Comparison of ENCODE assay signal across 11 cellular contexts in the genomic region with DNA sequence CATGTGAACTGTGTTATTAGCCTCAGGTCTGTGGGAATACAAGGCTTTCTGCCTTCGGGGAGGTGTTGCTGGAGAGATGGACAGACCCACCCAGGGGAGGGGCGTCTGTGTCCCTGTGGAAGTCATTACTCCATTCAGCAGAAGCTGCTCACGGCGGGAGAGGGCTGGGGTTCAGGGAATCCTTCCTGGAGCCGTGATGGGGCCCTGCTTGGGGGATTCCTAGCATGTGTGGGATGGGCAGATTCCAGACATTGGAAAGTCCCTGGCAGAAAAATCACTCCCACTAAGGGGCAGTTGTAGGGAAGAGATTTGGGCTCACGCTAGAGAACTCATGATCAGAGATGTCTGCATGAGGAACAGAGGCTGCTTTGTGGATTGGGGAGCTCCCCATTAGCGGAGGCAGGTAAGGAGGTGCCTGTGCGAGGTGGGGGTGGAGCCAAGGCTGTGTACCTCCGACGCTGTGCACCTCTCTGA. TPM values are rescaled to one million over a fixed set of nuclear protein-coding genes. Genes with fewer than 3 reads are reported as not detected.
DNase-seq lines count a peak whose midpoint lies in the region; ATAC-seq and TF ChIP-seq lines count a peak whose summit lies in the region.
"Had no signal": no experiment of that assay in that cellular context is flagged by ENCODE, and none has a peak within 500 bp of the region (broad histone marks: within the 10 kb centered on the region; RNA-seq: fewer than 3 reads in every experiment).

No MANE protein-coding gene starts in this region.

- H3K56ac ChIP-seq in IMR-90 (ENCODE audit: extremely low read depth, insufficient read depth, low read length): no peak overlapping the region

- H2BK120ac ChIP-seq in IMR-90 (ENCODE audit: low read depth, low read length): peak overlapping the region; percentile 16; the same call in 1 of the 2 replicates

- H3K4me3 ChIP-seq in IMR-90 (ENCODE audit: insufficient read depth, low read depth, low read length) (no peak overlapping the region), coronary artery (peak overlapping the region; percentile 19), left lung (no peak overlapping the region)

- no peak overlapping the region for H4K5ac ChIP-seq in IMR-90 (ENCODE audit: low read depth, low read length)

- H3K27ac ChIP-seq in IMR-90 (ENCODE audit: insufficient read depth, low read length): no peak overlapping the region
- H3K27ac ChIP-seq in coronary artery: peak overlapping the region; percentile 91 to 95
- no peak overlapping the region for H3K27ac ChIP-seq in left lung
- no peak overlapping the region for H3K27ac ChIP-seq in RWPE1

- H3K23ac ChIP-seq in IMR-90 (ENCODE audit: low read depth, low read length): no peak overlapping the region; the same call in 1 of the 2 replicates

- 0 out of 2 replicates have a peak overlapping the region, but pooled peaks have one; percentile 15 for H3K4ac ChIP-seq in IMR-90 (ENCODE audit: low read depth, low read length)

- POLR2A ChIA-PET in IMR-90 (lab: Charles Lee; ENCODE audit: unreplicated experiment) (no interaction called here), RWPE1 (lab: Yijun Ruan, JAX; ENCODE audit: low non-redundant PET) (no interaction called here)

- dilution Hi-C loops in IMR-90 (cut with HindIII; ENCODE audit: low sequenced_read_pairs, unreplicated experiment): no loop called here

- ATAC-seq in IMR-90 (ENCODE audit: low read depth): peak; percentile 82
- ATAC-seq in left lung: peak; percentile 35
- no peak for ATAC-seq in HG03196 (IDR thresholded peaks at IDR 0.05; ENCODE audit: unreplicated experiment)
- ATAC-seq in HG02852 (IDR thresholded peaks at IDR 0.05; ENCODE audit: unreplicated experiment): no peak

- H3K36me3 ChIP-seq in IMR-90 (ENCODE audit: control insufficient read depth, insufficient read depth, low read length) (no peaks in the 10 kb centered on the region), left lung (no peaks in the 10 kb centered on the region)

- no peak overlapping the region for H2BK5ac ChIP-seq in IMR-90 (ENCODE audit: low read depth, low read length, poor library complexity, severe bottlenecking)

- H3K9ac ChIP-seq in IMR-90 (ENCODE audit: low read depth, low read length): no peak overlapping the region

- DNase-seq in IMR-90 (peak; percentile 85), coronary artery (ENCODE audit: low spot score) (no peak), left lung (no peak), stromal cell of bone marrow (ENCODE audit: low read depth) (peak; percentile 45), RWPE1 (ENCODE audit: low spot score) (no peak), NAMALWA (ENCODE audit: low spot score) (no peak)
- DNase-seq: cortex of kidney; stimulated activated CD4-positive, alpha-beta T cell treated with anti-CD3 and anti-CD28 coated beads, Interleukin-15, amount 100 ng/mL, for 24 hours had no signal

- no peak for TF ChIP-seq RAD21 in IMR-90 (IDR thresholded peaks at IDR 0.05; ENCODE audit: low read length)

- no TSS peak for BruUV-seq in IMR-90 (replicated peaks; lab: Mats Ljungman, UMichigan)

- H3K14ac ChIP-seq in IMR-90 (replicated peaks; ENCODE audit: low read depth, low read length): peak overlapping the region; percentile 37

- TF ChIP-seq CTCF in IMR-90 (conservative IDR thresholded peaks at IDR 0.05; ENCODE audit: low read depth, low read length) (no peak), coronary artery (IDR thresholded peaks at IDR 0.05) (no peak), left lung (IDR thresholded peaks at IDR 0.05) (no peak), RWPE1 (conservative IDR thresholded peaks at IDR 0.05; ENCODE audit: low read depth) (no peak)

- H2BK20ac ChIP-seq in IMR-90 (ENCODE audit: low read depth, low read length): peak overlapping the region; percentile 34; the same call in 1 of the 2 replicates

- H3K4me2 ChIP-seq in IMR-90 (ENCODE audit: low read depth, low read length): peak overlapping the region; percentile 16; the same call in 1 of the 2 replicates

- in situ Hi-C loops in IMR-90 (cut with MboI; ENCODE audit: low sequenced_read_pairs): loop anchor here (5.0 kb wide), 1 partner anchor 42 kb away; no protein-coding TSS in a partner anchor

- H4K8ac ChIP-seq in IMR-90 (ENCODE audit: low read depth in 2 of 2, low read length in 2 of 2): peak overlapping the region in 1 of 2 experiments; percentile 77; a peak in 1 of 4 replicates

- H4K91ac ChIP-seq in IMR-90 (ENCODE audit: insufficient read depth, low read depth, low read length): no peak overlapping the region

- no peaks in the 10 kb centered on the region for H3K79me1 ChIP-seq in IMR-90 (ENCODE audit: low read depth in 1 of 2, low read length in 2 of 2)

- H2AK9ac ChIP-seq in IMR-90 (replicated peaks; ENCODE audit: low read depth, low read length, poor library complexity): peak overlapping the region; percentile 84

- 14% methylated on average over 1 of the region's 10 CpGs; no CpG with 5 or more reads in 1 of the 2 experiments for WGBS in IMR-90 (ENCODE audit: extremely low coverage in 2 of 2, insufficient read length in 1 of 2), 2 experiments

- H2AK5ac ChIP-seq in IMR-90 (ENCODE audit: low read depth, low read length): peak overlapping the region; percentile 81; the same call in 1 of the 2 replicates

- no peaks in the 10 kb centered on the region for H4K20me1 ChIP-seq in IMR-90 (ENCODE audit: insufficient read depth, low read length)

- TF ChIP-seq POLR2A in IMR-90 (IDR thresholded peaks at IDR 0.05; ENCODE audit: low read depth, low read length): no peak

- H3K9me3 ChIP-seq in IMR-90 (ENCODE audit: control insufficient read depth, insufficient read depth, low read length) (no peaks in the 10 kb centered on the region), left lung (no peaks in the 10 kb centered on the region)

- H2BK15ac ChIP-seq in IMR-90 (ENCODE audit: low read depth, low read length): peak overlapping the region; percentile 71; the same call in 1 of the 3 replicates

- peak overlapping the region; percentile 87 for H2AFZ ChIP-seq in IMR-90 (replicated peaks; ENCODE audit: low read length, poor library complexity)

- intact Hi-C loops in IMR-90 (cut with micrococcal nuclease) (loop anchor here (5.0 kb wide), 1 partner anchor 47 kb away; no protein-coding TSS in a partner anchor), left lung (cut with DNase I) (no loop called here)

- CTCF ChIA-PET in IMR-90 (lab: Yijun Ruan, JAX) (no interaction called here), RWPE1 (lab: Yijun Ruan, JAX) (interaction anchor here (0.5 kb wide), 1 partner anchor 1137 kb away, joined by 3 read pairs; no protein-coding TSS in a partner anchor)

- H3K9me1 ChIP-seq in IMR-90 (ENCODE audit: insufficient read depth, low read length): no peaks in the 10 kb centered on the region; the same call in 1 of the 2 replicates

- no peaks in the 10 kb centered on the region; the same call in 1 of the 2 replicates for H3K27me3 ChIP-seq in IMR-90 (ENCODE audit: control insufficient read depth, insufficient read depth, low read length)
- no peaks in the 10 kb centered on the region for H3K27me3 ChIP-seq in left lung

- H3K4me1 ChIP-seq in IMR-90 (ENCODE audit: control insufficient read depth, insufficient read depth, low read length) (peaks cover 8% of the 10 kb centered on the region), left lung (peaks cover 5 to 16% of the 10 kb centered on the region in 2 donors)

- no peak overlapping the region for H3K18ac ChIP-seq in IMR-90 (ENCODE audit: low read depth, low read length)

TF ChIP-seq in IMR-90, 13 proteins besides CTCF, POLR2A, EP300 and RAD21:
- no peak for TF ChIP-seq MXI1 (IDR thresholded peaks at IDR 0.05; ENCODE audit: borderline replicate concordance, low read depth, low read length)
- TF ChIP-seq, protein P1, sequence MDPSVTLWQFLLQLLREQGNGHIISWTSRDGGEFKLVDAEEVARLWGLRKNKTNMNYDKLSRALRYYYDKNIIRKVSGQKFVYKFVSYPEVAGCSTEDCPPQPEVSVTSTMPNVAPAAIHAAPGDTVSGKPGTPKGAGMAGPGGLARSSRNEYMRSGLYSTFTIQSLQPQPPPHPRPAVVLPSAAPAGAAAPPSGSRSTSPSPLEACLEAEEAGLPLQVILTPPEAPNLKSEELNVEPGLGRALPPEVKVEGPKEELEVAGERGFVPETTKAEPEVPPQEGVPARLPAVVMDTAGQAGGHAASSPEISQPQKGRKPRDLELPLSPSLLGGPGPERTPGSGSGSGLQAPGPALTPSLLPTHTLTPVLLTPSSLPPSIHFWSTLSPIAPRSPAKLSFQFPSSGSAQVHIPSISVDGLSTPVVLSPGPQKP (IDR thresholded peaks at IDR 0.05; ENCODE audit: borderline replicate concordance, low read depth, low read length): no peak
- TF ChIP-seq, protein P2, sequence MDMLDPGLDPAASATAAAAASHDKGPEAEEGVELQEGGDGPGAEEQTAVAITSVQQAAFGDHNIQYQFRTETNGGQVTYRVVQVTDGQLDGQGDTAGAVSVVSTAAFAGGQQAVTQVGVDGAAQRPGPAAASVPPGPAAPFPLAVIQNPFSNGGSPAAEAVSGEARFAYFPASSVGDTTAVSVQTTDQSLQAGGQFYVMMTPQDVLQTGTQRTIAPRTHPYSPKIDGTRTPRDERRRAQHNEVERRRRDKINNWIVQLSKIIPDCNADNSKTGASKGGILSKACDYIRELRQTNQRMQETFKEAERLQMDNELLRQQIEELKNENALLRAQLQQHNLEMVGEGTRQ (IDR thresholded peaks at IDR 0.05; ENCODE audit: low read depth, low read length): no peak
- TF ChIP-seq CHD1 (IDR thresholded peaks at IDR 0.05; ENCODE audit: low read depth, low read length): no peak
- no peak; the same call in 1 of the 2 replicates for TF ChIP-seq MAZ (IDR thresholded peaks at IDR 0.05; ENCODE audit: borderline replicate concordance, low read depth, low read length)
- no peak for TF ChIP-seq FOS (IDR thresholded peaks at IDR 0.05; ENCODE audit: low read depth, low read length)
- peak; percentile 46; the same call in 1 of the 2 replicates for TF ChIP-seq CEBPB (IDR thresholded peaks at IDR 0.05; ENCODE audit: low read depth, low read length)
- no peak for TF ChIP-seq RFX5 (IDR thresholded peaks at IDR 0.05; ENCODE audit: low read depth, low read length)
- TF ChIP-seq RCOR1 (IDR thresholded peaks at IDR 0.05; ENCODE audit: insufficient replicate concordance, low read length): no peak
TF ChIP-seq in IMR-90: peak in this region for 1.

RNA-seq across cellular contexts. Expression of gene IL34, which starts 56.3 kb away (rescaled TPM):
- total RNA-seq in IMR-90 (2012; rRNA removed) (1.1 and 1.3 TPM in 2 replicates), left lung (1 to 10 TPM; 2.1 to 4.1 TPM)
- polyA plus RNA-seq in IMR-90 (2012; rRNA removed): 2.0 and 2.5 TPM in 2 replicates
- 2.1 and 4.5 TPM in 2 replicates for polyA plus RNA-seq in IMR-90 (2012; cell fraction: cytosol; rRNA removed)
- polyA plus RNA-seq in IMR-90 (2012; cell fraction: nucleus; rRNA removed; ENCODE audit: low replicate concordance): 2.3 and 2.9 TPM in 2 replicates
- total RNA-seq: T-helper 1 cell treated with Interleukin-12 subunit alpha and Interleukin-12 subunit beta and Interleukin-4 antibody, amounts not matched to agents 30 ng/mL and 1 ng/mL, for 36 hours had no signal

Comparison
In these comparisons a context has a peak if more than half of its experiments do, and no peak if none do; other contexts are left out.
1. ATAC-seq: peak in IMR-90 (single experiment) and left lung (single experiment); none in HG03196 (single experiment) and HG02852 (single experiment).
2. DNase-seq: peak in IMR-90 (single experiment) and stromal cell of bone marrow (single experiment); none in coronary artery (single experiment), left lung (0 of 2), RWPE1 (single experiment) and NAMALWA (single experiment).
3. H3K27ac ChIP-seq: peak in coronary artery (2 of 2); none in IMR-90 (single experiment), left lung (0 of 2) and RWPE1 (single experiment).